8 cellular contexts compared by ENCODE assay signal in genomic region chr15:29291067-29291466, GRCh38.
"Had no signal": no experiment of that assay in that cellular context is flagged by ENCODE, and none has a peak within 500 bp of the region (broad histone marks: within the 10 kb centered on the region; RNA-seq: fewer than 3 reads in every experiment).

No MANE protein-coding gene starts in this region.

- FAIRE-seq: G401.6, GM12878, GM12891, GM12892, GM18507, GM19239 had no signal

- ATAC-seq: GM12878 had no signal

- H3K4me3 ChIP-seq: GM12878 had no signal

- DNase-seq: GDM1, GF-D8 had no signal
